Comparison of ENCODE assay signal across 15 cellular contexts in the genomic region with DNA sequence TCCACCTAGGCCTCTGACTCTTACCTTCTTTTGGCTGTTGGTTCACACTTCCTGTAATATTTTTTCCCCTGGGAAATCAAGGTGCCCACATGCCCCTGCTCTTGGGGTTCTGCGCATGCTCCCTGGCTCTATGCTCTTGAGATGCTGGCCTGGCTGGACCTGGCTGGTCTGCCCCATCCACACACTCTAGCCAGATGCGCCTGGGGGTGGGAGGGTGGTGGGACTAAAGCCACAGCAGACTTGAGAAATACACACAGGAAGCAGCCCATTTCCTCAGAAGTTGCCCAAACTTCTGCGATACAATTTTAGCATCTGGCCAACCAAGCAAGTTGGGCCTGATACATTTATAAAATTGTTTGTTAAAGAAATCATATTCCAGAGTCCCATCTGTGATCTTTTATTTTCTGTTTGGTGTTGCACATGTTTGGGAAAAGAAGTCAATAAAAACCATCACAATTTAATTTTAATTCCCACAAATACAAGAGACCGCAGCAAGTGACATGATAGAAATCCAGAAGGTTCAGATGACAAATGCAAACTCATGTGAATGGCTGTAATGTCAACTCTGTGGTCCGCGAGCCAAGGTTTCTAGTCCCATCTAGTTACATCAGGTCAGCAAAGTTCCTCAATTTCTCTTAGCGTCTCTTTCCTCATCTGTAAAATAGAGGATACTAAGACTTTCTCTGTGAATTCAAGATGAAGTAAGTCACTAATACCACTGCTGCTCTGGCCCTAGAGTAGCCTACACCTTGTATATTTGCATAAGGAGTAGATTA. TPM values are rescaled to one million over a fixed set of nuclear protein-coding genes. Genes with fewer than 3 reads are reported as not detected.
DNase-seq lines count a peak whose midpoint lies in the region; ATAC-seq lines count a peak whose summit lies in the region.
"Had no signal": no experiment of that assay in that cellular context is flagged by ENCODE, and none has a peak within 500 bp of the region (broad histone marks: within the 10 kb centered on the region; RNA-seq: fewer than 3 reads in every experiment).

No MANE protein-coding gene starts in this region.

- no peaks in the 10 kb centered on the region for H3K9me3 Mint-ChIP-seq in activated naive CD8-positive, alpha-beta T cell treated with anti-CD3 and anti-CD28 coated beads, Interleukin-2, amount 10 ng/mL, durations not matched to agents 7 days and 5 days
- H3K9me3 Mint-ChIP-seq in natural killer cell treated with Interleukin-12 subunit alpha and Interleukin-12 subunit beta and Interleukin-15 and Interleukin-18, amount 100 ng/mL, for 72 hours = no peaks in the 10 kb centered on the region
- H3K9me3 Mint-ChIP-seq: activated naive CD4-positive, alpha-beta T cell treated with anti-CD3 and anti-CD28 coated beads, Interleukin-2, amount 10 ng/mL, durations not matched to agents 7 days and 5 days had no signal

- POLR2A ChIA-PET in activated naive CD8-positive, alpha-beta T cell treated with anti-CD3 and anti-CD28 coated beads, Interleukin-2, amount 10 ng/mL, durations not matched to agents 7 days and 5 days (lab: Charles Lee) = no interaction called here

- H3K9me3 ChIP-seq in BLaER1 treated with 17β-estradiol and CSF1 and Interleukin-3, amounts not matched to agents 10 nM and 100 nM (replicated peaks in 1 of 11) = peaks cover 0 to 25% (median 19%) of the 10 kb centered on the region in 11 experiments; a peak in 19 of 22 replicates
- H3K9me3 ChIP-seq: BE2C, ovary had no signal

- H3K9ac ChIP-seq in BLaER1 treated with 17β-estradiol and CSF1 and Interleukin-3, amounts not matched to agents 10 nM and 100 nM = peak overlapping the region; percentile 49 to 96 (median 92); a peak in 21 of 22 replicates

- peak overlapping the region in 9 of 10 experiments; percentile 3 to 63 (median 52); a peak in 15 of 20 replicates for H3K4me3 ChIP-seq in BLaER1 treated with 17β-estradiol and CSF1 and Interleukin-3, amounts not matched to agents 10 nM and 100 nM
- H3K4me3 ChIP-seq: ovary had no signal

- peak overlapping the region; percentile 62 for H3K27ac Mint-ChIP-seq in activated naive CD8-positive, alpha-beta T cell treated with anti-CD3 and anti-CD28 coated beads, Interleukin-2, amount 10 ng/mL, durations not matched to agents 7 days and 5 days
- H3K27ac Mint-ChIP-seq in natural killer cell treated with Interleukin-12 subunit alpha and Interleukin-12 subunit beta and Interleukin-15 and Interleukin-18, amount 100 ng/mL, for 72 hours = peak overlapping the region; percentile 47 to 56
- H3K27ac Mint-ChIP-seq: activated naive CD4-positive, alpha-beta T cell treated with anti-CD3 and anti-CD28 coated beads, Interleukin-2, amount 10 ng/mL, durations not matched to agents 7 days and 5 days had no signal

- peak overlapping the region; percentile 83 to 94 (median 90) for H3K4me2 ChIP-seq in BLaER1 treated with 17β-estradiol and CSF1 and Interleukin-3, amounts not matched to agents 10 nM and 100 nM

- no peaks in the 10 kb centered on the region for H4K20me1 ChIP-seq in BLaER1 treated with 17β-estradiol and CSF1 and Interleukin-3, amounts not matched to agents 10 nM and 100 nM

- peak overlapping the region; percentile 22 for H3K4me3 Mint-ChIP-seq in activated naive CD8-positive, alpha-beta T cell treated with anti-CD3 and anti-CD28 coated beads, Interleukin-2, amount 10 ng/mL, durations not matched to agents 7 days and 5 days
- peak overlapping the region; percentile 78 for H3K4me3 Mint-ChIP-seq in natural killer cell treated with Interleukin-12 subunit alpha and Interleukin-12 subunit beta and Interleukin-15 and Interleukin-18, amount 100 ng/mL, for 72 hours
- H3K4me3 Mint-ChIP-seq: activated naive CD4-positive, alpha-beta T cell treated with anti-CD3 and anti-CD28 coated beads, Interleukin-2, amount 10 ng/mL, durations not matched to agents 7 days and 5 days had no signal

- ATAC-seq in activated naive CD8-positive, alpha-beta T cell treated with anti-CD3 and anti-CD28 coated beads, Interleukin-2, amount 10 ng/mL, durations not matched to agents 7 days and 5 days (ENCODE audit: low read depth) = no peak
- ATAC-seq in natural killer cell treated with Interleukin-12 subunit alpha and Interleukin-12 subunit beta and Interleukin-15 and Interleukin-18, amount 100 ng/mL, for 72 hours = no peak
- ATAC-seq in GM18520 (IDR thresholded peaks at IDR 0.05; ENCODE audit: unreplicated experiment) (no peak), HG03039 (IDR thresholded peaks at IDR 0.05; ENCODE audit: unreplicated experiment) (no peak)
- ATAC-seq: SK-N-SH treated with all-trans-retinoic acid at 6 μM for 48 hours had no signal

- H3K4me1 Mint-ChIP-seq in activated naive CD8-positive, alpha-beta T cell treated with anti-CD3 and anti-CD28 coated beads, Interleukin-2, amount 10 ng/mL, durations not matched to agents 7 days and 5 days = peaks cover 59% of the 10 kb centered on the region
- peaks cover 44 to 47% of the 10 kb centered on the region in 2 donors for H3K4me1 Mint-ChIP-seq in natural killer cell treated with Interleukin-12 subunit alpha and Interleukin-12 subunit beta and Interleukin-15 and Interleukin-18, amount 100 ng/mL, for 72 hours (ENCODE audit: low read depth in 2 of 2)

- H3K4me1 ChIP-seq in BLaER1 treated with 17β-estradiol and CSF1 and Interleukin-3, amounts not matched to agents 10 nM and 100 nM = peaks cover 92 to 100% (median 96%) of the 10 kb centered on the region in 10 experiments

- no peaks in the 10 kb centered on the region for H3K27me3 ChIP-seq in BLaER1 treated with 17β-estradiol and CSF1 and Interleukin-3, amounts not matched to agents 10 nM and 100 nM
- H3K27me3 ChIP-seq: BE2C, ovary had no signal

- no peaks in the 10 kb centered on the region for H3K27me3 Mint-ChIP-seq in activated naive CD8-positive, alpha-beta T cell treated with anti-CD3 and anti-CD28 coated beads, Interleukin-2, amount 10 ng/mL, durations not matched to agents 7 days and 5 days
- H3K27me3 Mint-ChIP-seq in natural killer cell treated with Interleukin-12 subunit alpha and Interleukin-12 subunit beta and Interleukin-15 and Interleukin-18, amount 100 ng/mL, for 72 hours = peaks cover 5 to 19% of the 10 kb centered on the region in 2 donors

- peaks cover 0 to 10% (median 0%) of the 10 kb centered on the region in 11 experiments; a peak in 5 of 22 replicates for H3K36me3 ChIP-seq in BLaER1 treated with 17β-estradiol and CSF1 and Interleukin-3, amounts not matched to agents 10 nM and 100 nM
- H3K36me3 ChIP-seq: BE2C, ovary had no signal

- peak overlapping the region; percentile 66 to 100 (median 98); a peak in 21 of 22 replicates for H3K27ac ChIP-seq in BLaER1 treated with 17β-estradiol and CSF1 and Interleukin-3, amounts not matched to agents 10 nM and 100 nM
- H3K27ac ChIP-seq: ovary had no signal

- DNase-seq in KG1 (lab: John Stamatoyannopoulos, UW) (peak; percentile 79), NCI-H128 (lab: John Stamatoyannopoulos, UW; ENCODE audit: unreplicated experiment) (no peak), EL (no peak)
- DNase-seq in activated naive CD8-positive, alpha-beta T cell treated with anti-CD3 and anti-CD28 coated beads, Interleukin-2, amount 10 ng/mL, durations not matched to agents 7 days and 5 days = no peak
- no peak for DNase-seq in natural killer cell treated with Interleukin-12 subunit alpha and Interleukin-12 subunit beta and Interleukin-15 and Interleukin-18, amount 100 ng/mL, for 72 hours (ENCODE audit: low spot score)
- DNase-seq: activated naive CD4-positive, alpha-beta T cell treated with anti-CD3 and anti-CD28 coated beads, Interleukin-2, amount 10 ng/mL, durations not matched to agents 7 days and 5 days; BE2C; foreskin melanocyte; H7; NCI-H526; ovary had no signal

- H3K36me3 Mint-ChIP-seq in activated naive CD8-positive, alpha-beta T cell treated with anti-CD3 and anti-CD28 coated beads, Interleukin-2, amount 10 ng/mL, durations not matched to agents 7 days and 5 days = peaks cover 7% of the 10 kb centered on the region
- H3K36me3 Mint-ChIP-seq in natural killer cell treated with Interleukin-12 subunit alpha and Interleukin-12 subunit beta and Interleukin-15 and Interleukin-18, amount 100 ng/mL, for 72 hours = no peaks in the 10 kb centered on the region
- H3K36me3 Mint-ChIP-seq: activated naive CD4-positive, alpha-beta T cell treated with anti-CD3 and anti-CD28 coated beads, Interleukin-2, amount 10 ng/mL, durations not matched to agents 7 days and 5 days had no signal

RNA-seq across cellular contexts. Expression of a gene that starts 55.9 kb away (rescaled TPM):
- 10 to 100 TPM; 29.0 to 31.8 TPM for total RNA-seq in activated naive CD8-positive, alpha-beta T cell treated with anti-CD3 and anti-CD28 coated beads, Interleukin-2, amount 10 ng/mL, durations not matched to agents 7 days and 5 days
- 10 to 100 TPM; 27.1 to 42.2 TPM for total RNA-seq in natural killer cell treated with Interleukin-12 subunit alpha and Interleukin-12 subunit beta and Interleukin-15 and Interleukin-18, amount 100 ng/mL, for 72 hours
